ENCODE assay signal across 1 cellular context in the genomic region with DNA sequence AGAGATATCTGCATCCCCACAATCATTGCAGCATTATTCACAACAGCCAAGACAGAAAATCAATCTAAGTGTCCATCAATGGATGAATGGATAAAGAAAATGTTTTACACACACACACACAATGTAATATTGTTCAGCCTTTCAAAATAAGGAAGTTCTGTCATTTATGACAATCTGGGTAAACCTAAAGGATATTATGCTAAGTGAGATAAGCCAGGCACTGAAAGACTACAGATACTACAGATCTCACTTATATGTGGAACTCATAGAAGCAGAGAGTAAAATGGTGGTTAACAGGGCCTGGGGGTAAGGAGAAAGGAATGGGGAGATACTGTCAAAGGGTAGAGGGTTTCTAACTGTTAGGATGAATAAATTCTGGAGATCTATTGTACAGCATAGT.
TF ChIP-seq lines count a peak whose summit lies in the region.

No MANE protein-coding gene starts in this region.

TF ChIP-seq in K562, 482 proteins besides CTCF, POLR2A, EP300 and RAD21 (continued from another document):
- TF ChIP-seq ZNF318 (IDR thresholded peaks at IDR 0.05; ENCODE audit: borderline replicate concordance in 1 of 2, low read depth in 1 of 2) = 0 out of 4 replicates have a peak, but pooled peaks of 1 of the 2 experiments have one; percentile 58
- TF ChIP-seq ZBTB33 (CRISPR knock-in tag; IDR thresholded peaks at IDR 0.05) = no peak
- TF ChIP-seq BRF1 (IDR thresholded peaks at IDR 0.05; ENCODE audit: borderline replicate concordance, extremely low read depth, insufficient read length) = no peak
- TF ChIP-seq ZNF609 (CRISPR knock-in tag; IDR thresholded peaks at IDR 0.05; ENCODE audit: borderline replicate concordance) = no peak
- peak; percentile 20; the same call in 1 of the 2 replicates for TF ChIP-seq CBFA2T3 (IDR thresholded peaks at IDR 0.05)
- peak; percentile 55; the same call in 1 of the 2 replicates for TF ChIP-seq TEAD4 (IDR thresholded peaks at IDR 0.05; ENCODE audit: low read length)
- TF ChIP-seq TEAD4 (CRISPR knock-in tag; IDR thresholded peaks at IDR 0.05; ENCODE audit: borderline replicate concordance) = no peak
- TF ChIP-seq, protein P1, sequence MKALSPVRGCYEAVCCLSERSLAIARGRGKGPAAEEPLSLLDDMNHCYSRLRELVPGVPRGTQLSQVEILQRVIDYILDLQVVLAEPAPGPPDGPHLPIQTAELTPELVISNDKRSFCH (CRISPR knock-in tag; IDR thresholded peaks at IDR 0.05) = no peak
- TF ChIP-seq, protein P1 (tag; IDR thresholded peaks at IDR 0.05) = no peak
- peak; percentile 26; the same call in 1 of the 2 replicates for TF ChIP-seq SMARCE1 (IDR thresholded peaks at IDR 0.05)
- TF ChIP-seq ARID1B (IDR thresholded peaks at IDR 0.05) = peak; percentile 53
- TF ChIP-seq SREBF1 (IDR thresholded peaks at IDR 0.05; ENCODE audit: borderline replicate concordance, low read depth, low read length) = no peak
- TF ChIP-seq, protein P2, sequence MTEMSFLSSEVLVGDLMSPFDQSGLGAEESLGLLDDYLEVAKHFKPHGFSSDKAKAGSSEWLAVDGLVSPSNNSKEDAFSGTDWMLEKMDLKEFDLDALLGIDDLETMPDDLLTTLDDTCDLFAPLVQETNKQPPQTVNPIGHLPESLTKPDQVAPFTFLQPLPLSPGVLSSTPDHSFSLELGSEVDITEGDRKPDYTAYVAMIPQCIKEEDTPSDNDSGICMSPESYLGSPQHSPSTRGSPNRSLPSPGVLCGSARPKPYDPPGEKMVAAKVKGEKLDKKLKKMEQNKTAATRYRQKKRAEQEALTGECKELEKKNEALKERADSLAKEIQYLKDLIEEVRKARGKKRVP (CRISPR knock-in tag; IDR thresholded peaks at IDR 0.05) = no peak
- no peak for TF ChIP-seq ZNF445 (CRISPR knock-in tag; IDR thresholded peaks at IDR 0.05; ENCODE audit: low read depth)
- TF ChIP-seq E2F8 (IDR thresholded peaks at IDR 0.05; ENCODE audit: low read depth, partially characterized antibody) = no peak
- TF ChIP-seq MEIS2 (IDR thresholded peaks at IDR 0.05; ENCODE audit: partially characterized antibody) = peak; percentile 44
- TF ChIP-seq POU5F1 (IDR thresholded peaks at IDR 0.05; ENCODE audit: borderline replicate concordance, low read depth, low read length, partially characterized antibody) = no peak
- peak; percentile 67; the same call in 1 of the 2 replicates for TF ChIP-seq SOX6 (IDR thresholded peaks at IDR 0.05)
- peak; percentile 10; the same call in 1 of the 2 replicates for TF ChIP-seq GATA2 (CRISPR knock-in tag; IDR thresholded peaks at IDR 0.05)
- TF ChIP-seq DIDO1 (tag; IDR thresholded peaks at IDR 0.05; ENCODE audit: low read depth) = no peak
